Comparison of ENCODE assay signal across 1 cellular context in the genomic region with DNA sequence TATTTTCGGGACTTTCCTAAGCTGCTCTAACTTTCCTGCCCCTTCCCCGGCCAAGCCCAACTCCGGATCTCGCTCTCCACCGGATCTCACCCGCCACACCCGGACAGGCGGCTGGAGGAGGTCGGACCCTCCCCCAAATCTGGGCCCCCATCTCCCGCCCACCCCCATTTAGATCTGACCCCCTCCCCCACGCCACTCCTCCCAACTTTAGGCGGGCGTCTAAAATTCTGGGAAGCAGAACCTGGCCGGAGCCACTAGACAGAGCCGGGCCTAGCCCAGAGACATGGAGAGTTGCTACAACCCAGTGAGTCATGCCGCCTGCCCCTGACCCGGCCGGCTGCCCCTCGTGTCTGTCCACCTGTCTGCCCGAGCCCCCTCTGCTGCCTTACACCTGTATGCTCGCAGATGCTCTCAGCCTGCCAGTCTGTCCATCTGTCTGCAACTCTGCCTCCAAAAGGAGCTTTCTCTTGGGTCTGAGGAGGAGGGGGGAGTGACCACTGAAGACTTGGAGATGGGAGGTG.
TF ChIP-seq lines count a peak whose summit lies in the region.

A gene (plus strand): TSS at position 29 of the 521 bp plus-strand sequence. CDS start 255 bp downstream, at position 284.

TF ChIP-seq in K562, 482 proteins besides CTCF, POLR2A, EP300 and RAD21 (continued from another document):
- TF ChIP-seq, protein P1, sequence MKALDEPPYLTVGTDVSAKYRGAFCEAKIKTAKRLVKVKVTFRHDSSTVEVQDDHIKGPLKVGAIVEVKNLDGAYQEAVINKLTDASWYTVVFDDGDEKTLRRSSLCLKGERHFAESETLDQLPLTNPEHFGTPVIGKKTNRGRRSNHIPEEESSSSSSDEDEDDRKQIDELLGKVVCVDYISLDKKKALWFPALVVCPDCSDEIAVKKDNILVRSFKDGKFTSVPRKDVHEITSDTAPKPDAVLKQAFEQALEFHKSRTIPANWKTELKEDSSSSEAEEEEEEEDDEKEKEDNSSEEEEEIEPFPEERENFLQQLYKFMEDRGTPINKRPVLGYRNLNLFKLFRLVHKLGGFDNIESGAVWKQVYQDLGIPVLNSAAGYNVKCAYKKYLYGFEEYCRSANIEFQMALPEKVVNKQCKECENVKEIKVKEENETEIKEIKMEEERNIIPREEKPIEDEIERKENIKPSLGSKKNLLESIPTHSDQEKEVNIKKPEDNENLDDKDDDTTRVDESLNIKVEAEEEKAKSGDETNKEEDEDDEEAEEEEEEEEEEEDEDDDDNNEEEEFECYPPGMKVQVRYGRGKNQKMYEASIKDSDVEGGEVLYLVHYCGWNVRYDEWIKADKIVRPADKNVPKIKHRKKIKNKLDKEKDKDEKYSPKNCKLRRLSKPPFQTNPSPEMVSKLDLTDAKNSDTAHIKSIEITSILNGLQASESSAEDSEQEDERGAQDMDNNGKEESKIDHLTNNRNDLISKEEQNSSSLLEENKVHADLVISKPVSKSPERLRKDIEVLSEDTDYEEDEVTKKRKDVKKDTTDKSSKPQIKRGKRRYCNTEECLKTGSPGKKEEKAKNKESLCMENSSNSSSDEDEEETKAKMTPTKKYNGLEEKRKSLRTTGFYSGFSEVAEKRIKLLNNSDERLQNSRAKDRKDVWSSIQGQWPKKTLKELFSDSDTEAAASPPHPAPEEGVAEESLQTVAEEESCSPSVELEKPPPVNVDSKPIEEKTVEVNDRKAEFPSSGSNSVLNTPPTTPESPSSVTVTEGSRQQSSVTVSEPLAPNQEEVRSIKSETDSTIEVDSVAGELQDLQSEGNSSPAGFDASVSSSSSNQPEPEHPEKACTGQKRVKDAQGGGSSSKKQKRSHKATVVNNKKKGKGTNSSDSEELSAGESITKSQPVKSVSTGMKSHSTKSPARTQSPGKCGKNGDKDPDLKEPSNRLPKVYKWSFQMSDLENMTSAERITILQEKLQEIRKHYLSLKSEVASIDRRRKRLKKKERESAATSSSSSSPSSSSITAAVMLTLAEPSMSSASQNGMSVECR (CRISPR knock-in tag; IDR thresholded peaks at IDR 0.05): no peak
- TF ChIP-seq ZNF174 (CRISPR knock-in tag; IDR thresholded peaks at IDR 0.05) (no peak), ASH1L (IDR thresholded peaks at IDR 0.05; ENCODE audit: borderline replicate concordance, low read depth, partially characterized antibody) (no peak), IRF2 (CRISPR knock-in tag; IDR thresholded peaks at IDR 0.05) (no peak), ILF3 (IDR thresholded peaks at IDR 0.05; ENCODE audit: borderline replicate concordance) (no peak), POLR2G (IDR thresholded peaks at IDR 0.05; ENCODE audit: low read depth, low read length) (peak; percentile 56; the same call in 1 of the 2 replicates), ARID1B (IDR thresholded peaks at IDR 0.05) (no peak), SRSF7 (optimal IDR thresholded peaks at IDR 0.05; ENCODE audit: low read depth, low read length) (no peak)
